In genomic region chr10:103790580-103790979, GRCh38 we compare ENCODE assay signal across 19 cellular contexts.
DNase-seq lines count a peak whose midpoint lies in the region; ATAC-seq and TF ChIP-seq lines count a peak whose summit lies in the region.
"Had no signal": no experiment of that assay in that cellular context is flagged by ENCODE, and none has a peak within 500 bp of the region (broad histone marks: within the 10 kb centered on the region; RNA-seq: fewer than 3 reads in every experiment).

No MANE protein-coding gene starts in this region.

- peak overlapping the region; percentile 45 for H3K4me3 Mint-ChIP-seq in endothelial cell (ENCODE audit: unreplicated experiment)
- H3K4me3 Mint-ChIP-seq in natural killer cell: no peak overlapping the region
- no peak overlapping the region for H3K4me3 Mint-ChIP-seq in glutamatergic neuron (ENCODE audit: unreplicated experiment)
- H3K4me3 Mint-ChIP-seq: CD14-positive monocyte, GM23338 had no signal

- H3K4me1 ChIP-seq in BLaER1 (peaks cover 56% of the 10 kb centered on the region), Peyer's patch (peaks cover 0 to 56% (median 4%) of the 10 kb centered on the region in 4 donors), mucosa of rectum (ENCODE audit: control insufficient read depth in 2 of 2, insufficient read depth in 2 of 2, low read length in 2 of 2) (peaks cover 64 to 89% of the 10 kb centered on the region in 2 donors), spleen (peaks cover 0 to 6% (median 0%) of the 10 kb centered on the region in 6 donors)
- H3K4me1 ChIP-seq: HAP-1 had no signal

- no peak for ATAC-seq in HG02870 (IDR thresholded peaks at IDR 0.05; ENCODE audit: unreplicated experiment)
- ATAC-seq in natural killer cell: no peak
- ATAC-seq: GM23338, SK-N-SH treated with all-trans-retinoic acid at 6 μM for 48 hours had no signal

- DNase-seq in Peyer's patch (no peak), endothelial cell (ENCODE audit: low spot score) (no peak), spleen (no peak), natural killer cell (no peak), glutamatergic neuron (no peak)
- DNase-seq: DMS79, NCI-H1105, NCI-H446 treated with DMSO at 0.1 percent for 48 hours, NCI-H526 treated with DMSO at 0.1 percent for 48 hours, OCI-M1, SHP77 treated with DMSO at 0.1 percent for 48 hours had no signal

- H3K9ac ChIP-seq in BLaER1: no peak overlapping the region
- peak overlapping the region; percentile 24 to 72 for H3K9ac ChIP-seq in mucosa of rectum (ENCODE audit: low read depth in 1 of 2, low read length in 2 of 2)
- H3K9ac ChIP-seq: KMS-11 had no signal

- 81 to 92% (median 87%) methylated on average over 4 to 5 of the region's 5 CpGs for WGBS in spleen, 5 donors

- no peaks in the 10 kb centered on the region for H3K9me3 ChIP-seq in BLaER1
- no peaks in the 10 kb centered on the region for H3K9me3 ChIP-seq in Peyer's patch
- no peaks in the 10 kb centered on the region for H3K9me3 ChIP-seq in mucosa of rectum (ENCODE audit: control insufficient read depth in 2 of 2, low read length in 2 of 2)
- H3K9me3 ChIP-seq in spleen: no peaks in the 10 kb centered on the region
- H3K9me3 ChIP-seq: HAP-1 had no signal

- H3K4me2 ChIP-seq in BLaER1: peak overlapping the region; percentile 29
- H3K4me2 ChIP-seq: GM23338, KMS-11 had no signal

- H3K27ac Mint-ChIP-seq in endothelial cell (ENCODE audit: unreplicated experiment) (no peak overlapping the region), natural killer cell (no peak overlapping the region), glutamatergic neuron (ENCODE audit: unreplicated experiment) (no peak overlapping the region)
- H3K27ac Mint-ChIP-seq: CD14-positive monocyte, GM23338 had no signal

- H3K4me1 Mint-ChIP-seq in endothelial cell (ENCODE audit: unreplicated experiment) (peaks cover 26% of the 10 kb centered on the region), natural killer cell (no peaks in the 10 kb centered on the region), glutamatergic neuron (ENCODE audit: low read depth, unreplicated experiment) (peaks cover 16% of the 10 kb centered on the region)

- H3K36me3 Mint-ChIP-seq in endothelial cell (ENCODE audit: low read depth, unreplicated experiment): peaks cover 18% of the 10 kb centered on the region
- H3K36me3 Mint-ChIP-seq in natural killer cell: no peaks in the 10 kb centered on the region
- no peaks in the 10 kb centered on the region for H3K36me3 Mint-ChIP-seq in glutamatergic neuron (ENCODE audit: unreplicated experiment)
- H3K36me3 Mint-ChIP-seq: CD14-positive monocyte had no signal

- H3K27ac ChIP-seq in BLaER1: no peak overlapping the region
- H3K27ac ChIP-seq in Peyer's patch: peak overlapping the region in 3 of 4 donors; percentile 65 to 85 (median 76)
- peak overlapping the region; percentile 92 to 99 for H3K27ac ChIP-seq in mucosa of rectum (ENCODE audit: low read depth in 2 of 2, low read length in 2 of 2)
- H3K27ac ChIP-seq in spleen: no peak overlapping the region
- H3K27ac ChIP-seq: KMS-11 had no signal

- peaks cover 56% of the 10 kb centered on the region for H4K20me1 ChIP-seq in BLaER1

- H3K27me3 Mint-ChIP-seq in endothelial cell (ENCODE audit: unreplicated experiment): peaks cover 4% of the 10 kb centered on the region
- H3K27me3 Mint-ChIP-seq in natural killer cell (ENCODE audit: low read depth in 2 of 2): peaks cover 0 to 3% of the 10 kb centered on the region in 2 donors
- H3K27me3 Mint-ChIP-seq in glutamatergic neuron (ENCODE audit: unreplicated experiment): peaks cover 8% of the 10 kb centered on the region

- intact Hi-C loops in spleen (cut with DNase I; ENCODE audit: low total_unique reads): no loop called here
- intact Hi-C loops in natural killer cell (cut with micrococcal nuclease): no loop called here

- TF ChIP-seq POLR2A in Peyer's patch (IDR thresholded peaks at IDR 0.05): no peak
- TF ChIP-seq POLR2A in spleen (IDR thresholded peaks at IDR 0.05): no peak

- H3K27me3 ChIP-seq in BLaER1: no peaks in the 10 kb centered on the region
- no peaks in the 10 kb centered on the region for H3K27me3 ChIP-seq in Peyer's patch
- no peaks in the 10 kb centered on the region for H3K27me3 ChIP-seq in mucosa of rectum (ENCODE audit: control insufficient read depth in 2 of 2, insufficient read depth in 2 of 2, low read length in 2 of 2)
- H3K27me3 ChIP-seq in spleen (replicated peaks in 1 of 7): no peaks in the 10 kb centered on the region

- H3K36me3 ChIP-seq in BLaER1 (peaks cover 70% of the 10 kb centered on the region), Peyer's patch (no peaks in the 10 kb centered on the region), mucosa of rectum (ENCODE audit: control insufficient read depth in 2 of 2, insufficient read depth in 2 of 2, low read length in 2 of 2) (peaks cover 0 to 2% of the 10 kb centered on the region in 2 donors), spleen (no peaks in the 10 kb centered on the region)
- H3K36me3 ChIP-seq: HAP-1 had no signal

- no peak overlapping the region for H3K4me3 ChIP-seq in BLaER1
- H3K4me3 ChIP-seq in Peyer's patch: no peak overlapping the region
- H3K4me3 ChIP-seq in mucosa of rectum (ENCODE audit: low read length in 2 of 2): no peak overlapping the region
- H3K4me3 ChIP-seq in spleen: no peak overlapping the region
- H3K4me3 ChIP-seq: GM23338, HAP-1 had no signal

- H3K9me3 Mint-ChIP-seq in endothelial cell (ENCODE audit: unreplicated experiment) (no peaks in the 10 kb centered on the region), natural killer cell (no peaks in the 10 kb centered on the region), glutamatergic neuron (ENCODE audit: unreplicated experiment) (peaks cover 1% of the 10 kb centered on the region)
- H3K9me3 Mint-ChIP-seq: CD14-positive monocyte, GM23338 had no signal

- TF ChIP-seq CTCF in Peyer's patch (IDR thresholded peaks at IDR 0.05) (no peak), endothelial cell (IDR thresholded peaks at IDR 0.05; ENCODE audit: unreplicated experiment) (no peak), spleen (IDR thresholded peaks at IDR 0.05 in 8 of 11, conservative IDR thresholded peaks at IDR 0.05 in 3 of 11) (no peak), natural killer cell (IDR thresholded peaks at IDR 0.05) (no peak), glutamatergic neuron (IDR thresholded peaks at IDR 0.05; ENCODE audit: partially characterized antibody, unreplicated experiment) (no peak)

Comparison
In these comparisons a context has a peak if more than half of its experiments do, and no peak if none do; other contexts are left out.
1. H3K27ac ChIP-seq: peak in Peyer's patch (3 of 4) and mucosa of rectum (2 of 2); none in BLaER1 (single experiment) and spleen (0 of 8).